Comparison of ENCODE assay signal across 8 cellular contexts in the genomic region with DNA sequence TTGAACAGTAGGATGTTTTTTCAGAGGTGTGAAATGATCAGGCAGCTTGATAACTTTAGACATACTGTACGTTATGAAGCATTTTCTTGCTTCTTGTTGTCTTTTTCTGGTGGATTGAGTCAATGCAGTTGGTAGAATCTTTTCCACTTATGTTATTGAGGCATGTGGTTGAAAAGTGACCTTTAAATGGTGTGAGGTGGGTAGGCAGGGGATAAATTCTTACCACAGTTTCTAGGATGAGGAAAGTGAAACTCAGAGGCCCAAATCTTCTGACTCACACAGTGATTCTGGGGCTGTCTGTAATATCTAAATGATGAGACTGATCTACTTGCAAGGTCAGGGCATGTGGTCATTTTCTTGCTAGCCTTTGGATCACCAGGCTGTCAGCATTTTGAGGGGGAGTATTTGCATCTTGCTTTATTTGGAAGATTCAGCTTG.
DNase-seq lines count a peak whose midpoint lies in the region; ATAC-seq, FAIRE-seq and TF ChIP-seq lines count a peak whose summit lies in the region.
"Not testable (repeated sequence)": the region's sequence is repeated elsewhere in the genome, so short reads cannot be mapped to it uniquely, and the experiment has no call there.

No MANE protein-coding gene starts in this region.

- POLR2A ChIA-PET in A549 (lab: Yijun Ruan, JAX); activated B cell treated with CpG ODN at 0.5 μM for 24 hours (lab: Charles Lee): not testable (repeated sequence)

- H3K9ac ChIP-seq in Karpas-422 (ENCODE audit: low read length); mammary epithelial cell (ENCODE audit: insufficient read depth, low read length): not testable (repeated sequence)

- not testable (repeated sequence) for H3K4me3 Mint-ChIP-seq in activated B cell treated with CpG ODN at 0.5 μM for 24 hours

- not testable (repeated sequence) for H2AFZ ChIP-seq in Karpas-422 (ENCODE audit: low read length); mammary epithelial cell (ENCODE audit: low read depth, low read length)

- H3K79me2 ChIP-seq in Karpas-422 (ENCODE audit: low read length); mammary epithelial cell (ENCODE audit: insufficient read depth, low read length): not testable (repeated sequence)

- not testable (repeated sequence) for H3K36me3 Mint-ChIP-seq in activated B cell treated with CpG ODN at 0.5 μM for 24 hours (ENCODE audit: low read depth)

- not testable (repeated sequence) for DNase-seq in A549 (ENCODE audit: low read depth in 1 of 2, low spot score in 1 of 2); activated B cell treated with CpG ODN at 0.5 μM for 24 hours; lung (ENCODE audit: low spot score)
- DNase-seq in Karpas-422 (peak; percentile 37), mammary epithelial cell (peak; percentile 70)

- dilution Hi-C loops in mammary epithelial cell (cut with HindIII; ENCODE audit: low sequenced_read_pairs) = not testable (repeated sequence)

- in situ Hi-C loops in mammary epithelial cell (cut with MboI; ENCODE audit: low sequenced_read_pairs in 2 of 2) = not testable (repeated sequence)

- not testable (repeated sequence) for TF ChIP-seq RAD21 in A549 (conservative IDR thresholded peaks at IDR 0.05 in 1 of 2, IDR thresholded peaks at IDR 0.05 in 1 of 2)

- H3K9me3 Mint-ChIP-seq in activated B cell treated with CpG ODN at 0.5 μM for 24 hours = not testable (repeated sequence)

- H3K4me3 ChIP-seq in A549; Karpas-422 (ENCODE audit: low read length); mammary epithelial cell (replicated peaks in 1 of 3; ENCODE audit: insufficient read depth in 1 of 3, low read depth in 2 of 3, low read length in 3 of 3); lung: not testable (repeated sequence)

- not testable (repeated sequence) for H3K27ac ChIP-seq in A549; lung (ENCODE audit: low read depth in 1 of 2, low read length in 1 of 2)
- H3K27ac ChIP-seq in Karpas-422 (ENCODE audit: low read length) (peak overlapping the region; percentile 71), mammary epithelial cell (ENCODE audit: insufficient read depth, low read depth, low read length) (peak overlapping the region; percentile 40)

- not testable (repeated sequence) for H3K9me3 ChIP-seq in A549; Karpas-422 (ENCODE audit: low read length); mammary epithelial cell (replicated peaks; ENCODE audit: insufficient read depth, low read length); lung (ENCODE audit: control insufficient read depth in 2 of 2, insufficient read depth in 1 of 2, low read length in 1 of 2)

- ATAC-seq in A549 (peak; percentile 79 to 80; a peak in 5 of 6 replicates), GM18867 (IDR thresholded peaks at IDR 0.05; ENCODE audit: unreplicated experiment) (peak; percentile 66), GM21619 (IDR thresholded peaks at IDR 0.05; ENCODE audit: unreplicated experiment) (peak; percentile 66), HG03045 (IDR thresholded peaks at IDR 0.05; ENCODE audit: unreplicated experiment) (peak; percentile 77), activated B cell treated with CpG ODN at 0.5 μM for 24 hours (ENCODE audit: low read depth) (peak; percentile 69), lung (ENCODE audit: insufficient read depth, low FRiP score) (peak; percentile 22)

- H3K4me2 ChIP-seq in A549; Karpas-422 (ENCODE audit: low read depth, low read length, poor library complexity, severe bottlenecking); mammary epithelial cell (ENCODE audit: insufficient read depth, low read depth, low read length): not testable (repeated sequence)

- TF ChIP-seq EP300 in A549 (IDR thresholded peaks at IDR 0.05) = not testable (repeated sequence)

- H3K27me3 ChIP-seq in Karpas-422 (ENCODE audit: low read length); mammary epithelial cell (ENCODE audit: insufficient read depth, low read length); lung (ENCODE audit: control insufficient read depth, insufficient read depth): not testable (repeated sequence)

- no CpG with 5 or more reads among the region's 1 CpG for WGBS in A549 (ENCODE audit: missing lambda C conversion rate)
- no CpG with 5 or more reads among the region's 1 CpG for WGBS in mammary epithelial cell (ENCODE audit: low coverage, missing lambda C conversion rate)
- WGBS in lung, 2 donors = no CpG with 5 or more reads among the region's 1 CpG

- TF ChIP-seq POLR2A in A549 (IDR thresholded peaks at IDR 0.05; ENCODE audit: low read length) = not testable (repeated sequence)

- H3K9me2 ChIP-seq in Karpas-422 (replicated peaks; ENCODE audit: insufficient read depth, low read length) = not testable (repeated sequence)

- intact Hi-C loops in activated B cell treated with CpG ODN at 0.5 μM for 24 hours (cut with micrococcal nuclease); mammary epithelial cell (cut with micrococcal nuclease): not testable (repeated sequence)

- not testable (repeated sequence) for H3K4me1 ChIP-seq in A549; mammary epithelial cell (ENCODE audit: insufficient read depth, low read length); lung (ENCODE audit: control insufficient read depth in 2 of 2, insufficient read depth in 2 of 2, low read length in 2 of 2)
- H3K4me1 ChIP-seq in Karpas-422 (ENCODE audit: low read length) = peaks cover 11% of the 10 kb centered on the region

- not testable (repeated sequence) for H3K4me1 Mint-ChIP-seq in activated B cell treated with CpG ODN at 0.5 μM for 24 hours

- CTCF ChIA-PET in A549 (lab: Yijun Ruan, JAX); activated B cell treated with CpG ODN at 0.5 μM for 24 hours (lab: Charles Lee); mammary epithelial cell (lab: Charles Lee; ENCODE audit: low non-redundant PET): not testable (repeated sequence)

- H4K20me1 ChIP-seq in Karpas-422 (ENCODE audit: insufficient read depth, low read depth, low read length); mammary epithelial cell (ENCODE audit: insufficient read depth, low read length): not testable (repeated sequence)

- not testable (repeated sequence) for H3K36me3 ChIP-seq in Karpas-422 (ENCODE audit: insufficient read depth, low read length); mammary epithelial cell (ENCODE audit: insufficient read depth, low read length); lung (ENCODE audit: control insufficient read depth in 2 of 2, insufficient read depth in 2 of 2, low read length in 2 of 2)

- FAIRE-seq in A549 (lab: Jason Lieb, UNC) = not testable (repeated sequence)

- not testable (repeated sequence) for H3K27ac Mint-ChIP-seq in activated B cell treated with CpG ODN at 0.5 μM for 24 hours

- not testable (repeated sequence) for BruUV-seq in mammary epithelial cell (replicated peaks; lab: Mats Ljungman, UMichigan)

- H3K27me3 Mint-ChIP-seq in activated B cell treated with CpG ODN at 0.5 μM for 24 hours = not testable (repeated sequence)

- TF ChIP-seq CTCF in A549 (IDR thresholded peaks at IDR 0.05); activated B cell treated with CpG ODN at 0.5 μM for 24 hours (IDR thresholded peaks at IDR 0.05); mammary epithelial cell (conservative IDR thresholded peaks at IDR 0.05 in 1 of 2, IDR thresholded peaks at IDR 0.05 in 1 of 2; ENCODE audit: extremely low read depth in 1 of 2, insufficient read depth in 1 of 2, low read depth in 1 of 2, low read length in 2 of 2); lung (IDR thresholded peaks at IDR 0.05; ENCODE audit: control extremely low read depth, extremely low read depth): not testable (repeated sequence)

Comparison
In these comparisons a context has a peak if more than half of its experiments do, and no peak if none do; other contexts are left out.
1. ATAC-seq: peak in every context shown above with its lines; median percentile 80 in A549; 77 in HG03045; 69 in activated B cell treated with CpG ODN at 0.5 μM for 24 hours; 66 in GM18867; 66 in GM21619; 22 in lung.